8 cellular contexts compared by ENCODE assay signal in genomic region chr16:29784901-29785500, GRCh38. TPM values are rescaled to one million over a fixed set of nuclear protein-coding genes. Genes with fewer than 3 reads are reported as not detected.
DNase-seq lines count a peak whose midpoint lies in the region; ATAC-seq and TF ChIP-seq lines count a peak whose summit lies in the region.

No MANE protein-coding gene starts in this region.

- H3K4me1 Mint-ChIP-seq in immature natural killer cell: peaks cover 15 to 17% of the 10 kb centered on the region in 2 donors

- no peaks in the 10 kb centered on the region for H3K9me3 Mint-ChIP-seq in immature natural killer cell

- H3K4me3 ChIP-seq in WI38 (ENCODE audit: low read depth, low read length) (no peak overlapping the region), brain microvascular endothelial cell (ENCODE audit: low read depth, low read length) (peak overlapping the region; percentile 43)

- DNase-seq in EH (ENCODE audit: low read depth): peak; percentile 62
- DNase-seq in brain microvascular endothelial cell: peak; percentile 45
- DNase-seq in immature natural killer cell: peak; percentile 67 to 72 (median 69)
- peak; percentile 65 to 76 (median 75) for DNase-seq in stimulated activated CD4-positive, alpha-beta T cell treated with anti-CD3 and anti-CD28 coated beads, Interleukin-12 subunit alpha, Interleukin-12 subunit beta, amount 100 ng/mL, for 48 hours (ENCODE audit: low read depth in 2 of 3, low spot score in 1 of 3)

- H3K27ac Mint-ChIP-seq in immature natural killer cell: peak overlapping the region in 3 of 6 donors; percentile 48 to 74 (median 74)

- H3K27me3 Mint-ChIP-seq in immature natural killer cell (ENCODE audit: low read depth in 3 of 3): peaks cover 0 to 7% (median 0%) of the 10 kb centered on the region in 3 donors

- in situ Hi-C loops in brain microvascular endothelial cell (cut with HindIII; ENCODE audit: low pct_ligation_motif_present, low sequenced_read_pairs): no loop called here

- no peak for ATAC-seq in GM19397 (IDR thresholded peaks at IDR 0.05; ENCODE audit: unreplicated experiment)
- no peak for ATAC-seq in GM18520 (IDR thresholded peaks at IDR 0.05; ENCODE audit: unreplicated experiment)
- no peak for ATAC-seq in GM18505 (IDR thresholded peaks at IDR 0.05; ENCODE audit: unreplicated experiment)

- H3K27me3 ChIP-seq in brain microvascular endothelial cell (replicated peaks): no peaks in the 10 kb centered on the region

- no peaks in the 10 kb centered on the region for H3K36me3 Mint-ChIP-seq in immature natural killer cell

- H3K4me3 Mint-ChIP-seq in immature natural killer cell: peak overlapping the region; percentile 56 to 76 (median 64)

- no peaks in the 10 kb centered on the region for H3K36me3 ChIP-seq in brain microvascular endothelial cell (replicated peaks)

- TF ChIP-seq CTCF in WI38 (IDR thresholded peaks at IDR 0.05; ENCODE audit: low read depth, low read length): peak; percentile 61
- peak; percentile 94 for TF ChIP-seq CTCF in brain microvascular endothelial cell (IDR thresholded peaks at IDR 0.05; ENCODE audit: low read depth, low read length, missing control alignments)

- no peak for TF ChIP-seq POLR2A in GM18505 (IDR thresholded peaks at IDR 0.05; ENCODE audit: borderline replicate concordance, extremely low read depth, insufficient read depth, insufficient read length)

- H3K27ac ChIP-seq in brain microvascular endothelial cell: no peak overlapping the region

RNA-seq across cellular contexts. Expression of gene KIF22, which starts 5.5 kb away (rescaled TPM):
- 10 to 100 TPM; 33.1 to 45.2 (median 33.3) TPM for polyA plus RNA-seq in immature natural killer cell

RNA-seq across cellular contexts. Expression of gene ZG16, which starts 6.9 kb away (rescaled TPM):
- not detected for polyA plus RNA-seq in immature natural killer cell

RNA-seq across cellular contexts. Expression of gene MAZ, which starts 21.3 kb away (rescaled TPM):
- polyA plus RNA-seq in immature natural killer cell: 10 to 100 TPM; 49.2 to 54.8 (median 52.7) TPM

RNA-seq across cellular contexts. Expression of gene PRRT2, which starts 27.0 kb away (rescaled TPM):
- polyA plus RNA-seq in immature natural killer cell: not detected

RNA-seq across cellular contexts. Expression of gene PAGR1, which starts 31.0 kb away (rescaled TPM):
- 10 to 100 TPM; 44.8 to 55.2 (median 46.1) TPM for polyA plus RNA-seq in immature natural killer cell
